In the genomic region with DNA sequence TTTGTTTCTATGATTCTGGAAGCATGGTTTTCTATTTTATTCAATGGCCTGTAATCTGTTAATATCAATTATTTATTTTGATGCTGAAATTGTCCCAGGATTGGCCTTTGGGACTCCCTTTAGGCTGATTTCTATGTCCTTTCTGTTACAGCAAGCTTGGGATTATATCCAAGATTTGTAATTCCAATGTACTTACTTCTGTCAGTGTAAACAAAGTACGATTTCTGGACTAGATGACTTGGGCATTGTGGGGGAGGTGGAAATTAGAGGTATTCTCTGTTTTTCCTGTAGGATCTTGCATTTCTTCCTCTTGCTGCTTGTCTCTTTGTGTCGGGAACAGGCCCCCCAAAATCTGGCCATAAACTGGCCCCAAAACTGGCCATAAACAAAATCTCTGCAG, we compare ENCODE assay signal across 18 cellular contexts. TPM values are rescaled to one million over a fixed set of nuclear protein-coding genes. Genes with fewer than 3 reads are reported as not detected.
DNase-seq lines count a peak whose midpoint lies in the region; ATAC-seq and TF ChIP-seq lines count a peak whose summit lies in the region.
"Had no signal": no experiment of that assay in that cellular context is flagged by ENCODE, and none has a peak within 500 bp of the region (broad histone marks: within the 10 kb centered on the region; RNA-seq: fewer than 3 reads in every experiment).

No MANE protein-coding gene starts in this region.

- H3K4me1 Mint-ChIP-seq in HFFc6 (ENCODE audit: low read depth): peaks cover 64% of the 10 kb centered on the region
- H3K4me1 Mint-ChIP-seq: GM23338 had no signal

- no peak overlapping the region for H3K4me2 ChIP-seq in fibroblast of lung (ENCODE audit: extremely low read depth, insufficient read depth, low read length)
- peak overlapping the region; percentile 44 for H3K4me2 ChIP-seq in osteoblast (ENCODE audit: insufficient read depth, low read length)
- H3K4me2 ChIP-seq: GM23338 had no signal

- H3K36me3 ChIP-seq in fibroblast of lung (ENCODE audit: control insufficient read depth, insufficient read depth, low read length): no peaks in the 10 kb centered on the region
- H3K36me3 ChIP-seq in osteoblast (ENCODE audit: insufficient read depth, low read length): no peaks in the 10 kb centered on the region

- H3K27me3 Mint-ChIP-seq in HFFc6 (ENCODE audit: insufficient read depth): peaks cover 5% of the 10 kb centered on the region

- H3K27me3 ChIP-seq in fibroblast of lung (ENCODE audit: control insufficient read depth, insufficient read depth, low read length): no peaks in the 10 kb centered on the region
- no peaks in the 10 kb centered on the region for H3K27me3 ChIP-seq in osteoblast (ENCODE audit: insufficient read depth, low read length)

- peak overlapping the region; percentile 57 for H3K4me3 Mint-ChIP-seq in HFFc6
- H3K4me3 Mint-ChIP-seq: CD4-positive, alpha-beta T cell; GM23338 had no signal

- peaks cover 2% of the 10 kb centered on the region for H3K79me2 ChIP-seq in fibroblast of lung (ENCODE audit: control insufficient read depth, insufficient read depth, low read length)
- H3K79me2 ChIP-seq in osteoblast (ENCODE audit: insufficient read depth, low read length): peaks cover 43% of the 10 kb centered on the region

- no peak overlapping the region for H2AFZ ChIP-seq in fibroblast of lung (ENCODE audit: low read length)
- no peak overlapping the region for H2AFZ ChIP-seq in osteoblast (ENCODE audit: low read length)
- H2AFZ ChIP-seq: GM23338 had no signal

- H3K9ac ChIP-seq in fibroblast of lung (ENCODE audit: insufficient read depth, low read length): no peak overlapping the region

- H3K4me1 ChIP-seq in fibroblast of lung (ENCODE audit: control insufficient read depth, extremely low read depth, insufficient read depth, low read length) (no peaks in the 10 kb centered on the region), osteoblast (ENCODE audit: insufficient read depth, low read length) (peaks cover 19% of the 10 kb centered on the region)
- H3K4me1 ChIP-seq: Caco-2 had no signal

- H3K9me3 ChIP-seq in fibroblast of lung (ENCODE audit: control insufficient read depth, insufficient read depth, low read depth, low read length) (peaks cover 3% of the 10 kb centered on the region), osteoblast (ENCODE audit: low read depth, low read length) (no peaks in the 10 kb centered on the region)

- H3K9me3 Mint-ChIP-seq in HFFc6: peaks cover 27% of the 10 kb centered on the region

- no peaks in the 10 kb centered on the region for H4K20me1 ChIP-seq in fibroblast of lung (ENCODE audit: control insufficient read depth, extremely low read depth, insufficient read depth, low read length)
- H4K20me1 ChIP-seq in osteoblast (ENCODE audit: insufficient read depth, low read length): no peaks in the 10 kb centered on the region

- H3K27ac ChIP-seq in fibroblast of lung (ENCODE audit: insufficient read depth, low read length): no peak overlapping the region
- no peak overlapping the region for H3K27ac ChIP-seq in osteoblast (ENCODE audit: low read depth, low read length)
- H3K27ac ChIP-seq: C4-2B had no signal

- DNase-seq in EH (ENCODE audit: low read depth): peak; percentile 43
- peak; percentile 45 for DNase-seq in HFFc6
- peak; percentile 18 to 32 for DNase-seq in fibroblast of lung (ENCODE audit: low read depth in 2 of 2)
- no peak for DNase-seq in osteoblast (ENCODE audit: insufficient read length, low spot score, missing footprints)
- DNase-seq in glomerular visceral epithelial cell (ENCODE audit: extremely low spot score): no peak
- no peak for DNase-seq in NCI-H1105 treated with DMSO at 0.1 percent for 48 hours (lab: John Stamatoyannopoulos, UW)
- DNase-seq in activated naive CD4-positive, alpha-beta T cell treated with Interleukin-2 at 50 U/mL for 16 hours: no peak
- DNase-seq: AML-193; Caco-2; CD4-positive, alpha-beta T cell; KG1 had no signal

- H3K36me3 Mint-ChIP-seq in HFFc6 (ENCODE audit: low read depth): peaks cover 32% of the 10 kb centered on the region

- peak overlapping the region; percentile 25; the same call in 1 of the 2 replicates for H3K27ac Mint-ChIP-seq in HFFc6
- H3K27ac Mint-ChIP-seq: CD4-positive, alpha-beta T cell; GM23338 had no signal

- TF ChIP-seq CTCF in HFFc6 (IDR thresholded peaks at IDR 0.05) (no peak), fibroblast of lung (conservative IDR thresholded peaks at IDR 0.05 in 1 of 2, IDR thresholded peaks at IDR 0.05 in 1 of 2; ENCODE audit: low read depth in 1 of 2, low read length in 2 of 2) (no peak), osteoblast (IDR thresholded peaks at IDR 0.05; ENCODE audit: extremely low read depth, low read depth, low read length) (no peak)

- no peak for ATAC-seq in GM21528 (IDR thresholded peaks at IDR 0.05; ENCODE audit: low FRiP score, unreplicated experiment)
- ATAC-seq: GM12878, GM23338, HCT116, HepG2 had no signal

- H3K4me3 ChIP-seq in fibroblast of lung (replicated peaks in 1 of 4; ENCODE audit: control extremely low read depth in 1 of 4, insufficient read depth in 1 of 4, low read depth in 3 of 4, low read length in 4 of 4) (peak overlapping the region in 2 of 4 experiments; percentile 3 to 5), osteoblast (ENCODE audit: insufficient read depth, low read length) (peak overlapping the region; percentile 27)
- H3K4me3 ChIP-seq: GM12878, GM23338 had no signal

RNA-seq across cellular contexts. Expression of gene PCDHGA12, which starts 3.7 kb away (rescaled TPM):
- 10 to 100 TPM in 4 of 6 experiments, 1 to 10 TPM in 2; 8.8 to 21.0 (median 18.9) TPM for total RNA-seq in HFFc6 (2021; fragmentation: NEBNext Ultra II Directional; extraction: Animal tissue kit (Norgen Biotek cat#: 25700))
- total RNA-seq in fibroblast of lung (9.2 and 13.7 TPM in 2 replicates), osteoblast (20.6 and 33.6 TPM in 2 replicates)
- 11.9 and 14.1 TPM in 2 replicates for polyA plus RNA-seq in fibroblast of lung
- 18.6 and 21.1 TPM in 2 replicates for polyA plus RNA-seq in fibroblast of lung (2012)
- 16.6 and 20.2 TPM in 2 replicates for polyA minus RNA-seq in fibroblast of lung (ENCODE audit: low replicate concordance)
- total RNA-seq: A172; CD4-positive, alpha-beta T cell had no signal

RNA-seq across cellular contexts. Expression of gene PCDHGA11, which starts 13.2 kb away (rescaled TPM):
- total RNA-seq in HFFc6 (2021; fragmentation: NEBNext Ultra II Directional; extraction: Animal tissue kit (Norgen Biotek cat#: 25700)): 10 to 100 TPM in 3 of 6 experiments, 1 to 10 TPM in 3; 2.3 to 11.4 (median 9.8) TPM
- total RNA-seq in fibroblast of lung (5.9 and 8.6 TPM in 2 replicates), osteoblast (12.3 and 16.5 TPM in 2 replicates)
- 4.7 and 10.8 TPM in 2 replicates for polyA plus RNA-seq in fibroblast of lung
- polyA plus RNA-seq in fibroblast of lung (2012): 5.3 and 9.2 TPM in 2 replicates
- 11.5 and 21.3 TPM in 2 replicates for polyA minus RNA-seq in fibroblast of lung (ENCODE audit: low replicate concordance)
- total RNA-seq: CD4-positive, alpha-beta T cell had no signal

RNA-seq across cellular contexts. Expression of gene PCDHGB7, which starts 16.5 kb away (rescaled TPM):
- 10 to 100 TPM in 2 of 6 experiments, 1 to 10 TPM in 4; 5.8 to 21.7 (median 6.8) TPM for total RNA-seq in HFFc6 (2021; fragmentation: NEBNext Ultra II Directional; extraction: Animal tissue kit (Norgen Biotek cat#: 25700))
- total RNA-seq in fibroblast of lung (13.0 and 13.6 TPM in 2 replicates), osteoblast (18.5 and 19.2 TPM in 2 replicates)
- polyA plus RNA-seq in fibroblast of lung: 11.3 and 15.3 TPM in 2 replicates
- 12.0 and 19.2 TPM in 2 replicates for polyA plus RNA-seq in fibroblast of lung (2012)
- 25.3 and 30.8 TPM in 2 replicates for polyA minus RNA-seq in fibroblast of lung (ENCODE audit: low replicate concordance)
- total RNA-seq: CD4-positive, alpha-beta T cell had no signal

RNA-seq across cellular contexts. Expression of gene PCDHGA10, which starts 21.2 kb away (rescaled TPM):
- 1 to 10 TPM in 1 of 6 experiments, under 1 TPM in 5; 0.61 to 1.3 (median 0.78) TPM for total RNA-seq in HFFc6 (2021; fragmentation: NEBNext Ultra II Directional; extraction: Animal tissue kit (Norgen Biotek cat#: 25700))
- total RNA-seq in fibroblast of lung (7.4 and 10.2 TPM in 2 replicates), osteoblast (23.2 and 24.8 TPM in 2 replicates)
- polyA plus RNA-seq in fibroblast of lung: 3.8 and 4.2 TPM in 2 replicates
- polyA plus RNA-seq in fibroblast of lung (2012): 5.4 and 5.6 TPM in 2 replicates
- 10.8 and 15.4 TPM in 2 replicates for polyA minus RNA-seq in fibroblast of lung (ENCODE audit: low replicate concordance)

RNA-seq across cellular contexts. Expression of gene PCDHGB6, which starts 26.2 kb away (rescaled TPM):
- total RNA-seq in HFFc6 (2021; fragmentation: NEBNext Ultra II Directional; extraction: Animal tissue kit (Norgen Biotek cat#: 25700)): 1 to 10 TPM in 4 of 6 experiments, under 1 TPM in 2; 0.79 to 1.4 (median 1.1) TPM
- total RNA-seq in fibroblast of lung (3.9 and 4.3 TPM in 2 replicates), osteoblast (6.2 and 8.0 TPM in 2 replicates)
- 2.6 and 2.8 TPM in 2 replicates for polyA plus RNA-seq in fibroblast of lung
- polyA plus RNA-seq in fibroblast of lung (2012): 2.8 and 3.2 TPM in 2 replicates
- polyA minus RNA-seq in fibroblast of lung (ENCODE audit: low replicate concordance): 3.2 and 3.5 TPM in 2 replicates

Comparison
In these comparisons a context has a peak if more than half of its experiments do, and no peak if none do; other contexts are left out.
1. DNase-seq: peak in EH (single experiment), HFFc6 (single experiment) and fibroblast of lung (2 of 2); none in osteoblast (single experiment), glomerular visceral epithelial cell (single experiment), NCI-H1105 treated with DMSO at 0.1 percent for 48 hours (single experiment) and activated naive CD4-positive, alpha-beta T cell treated with Interleukin-2 at 50 U/mL for 16 hours (single experiment).